In genomic region chr1:114331936-114332335, GRCh38 we compare ENCODE assay signal across 1 cellular context.
TF ChIP-seq lines count a peak whose summit lies in the region.

No MANE protein-coding gene starts in this region.

TF ChIP-seq in IMR-90, 13 proteins besides CTCF, POLR2A, EP300 and RAD21:
- TF ChIP-seq NFE2L2 (IDR thresholded peaks at IDR 0.05; ENCODE audit: low read depth, low read length) (no peak), MXI1 (IDR thresholded peaks at IDR 0.05; ENCODE audit: borderline replicate concordance, low read depth, low read length) (no peak), BHLHE40 (IDR thresholded peaks at IDR 0.05; ENCODE audit: low read depth, low read length) (no peak), RCOR1 (IDR thresholded peaks at IDR 0.05; ENCODE audit: insufficient replicate concordance, low read length) (no peak), CEBPB (IDR thresholded peaks at IDR 0.05; ENCODE audit: low read depth, low read length) (no peak), MAZ (IDR thresholded peaks at IDR 0.05; ENCODE audit: borderline replicate concordance, low read depth, low read length) (no peak), CHD1 (IDR thresholded peaks at IDR 0.05; ENCODE audit: low read depth, low read length) (no peak), RFX5 (IDR thresholded peaks at IDR 0.05; ENCODE audit: low read depth, low read length) (no peak), FOS (IDR thresholded peaks at IDR 0.05; ENCODE audit: low read depth, low read length) (no peak), MAFK (IDR thresholded peaks at IDR 0.05; ENCODE audit: low read depth, low read length) (no peak), SMC3 (IDR thresholded peaks at IDR 0.05; ENCODE audit: low read depth, low read length) (no peak), ELK1 (IDR thresholded peaks at IDR 0.05; ENCODE audit: borderline replicate concordance, low read depth, low read length) (no peak)
- TF ChIP-seq, protein P1, sequence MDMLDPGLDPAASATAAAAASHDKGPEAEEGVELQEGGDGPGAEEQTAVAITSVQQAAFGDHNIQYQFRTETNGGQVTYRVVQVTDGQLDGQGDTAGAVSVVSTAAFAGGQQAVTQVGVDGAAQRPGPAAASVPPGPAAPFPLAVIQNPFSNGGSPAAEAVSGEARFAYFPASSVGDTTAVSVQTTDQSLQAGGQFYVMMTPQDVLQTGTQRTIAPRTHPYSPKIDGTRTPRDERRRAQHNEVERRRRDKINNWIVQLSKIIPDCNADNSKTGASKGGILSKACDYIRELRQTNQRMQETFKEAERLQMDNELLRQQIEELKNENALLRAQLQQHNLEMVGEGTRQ (IDR thresholded peaks at IDR 0.05; ENCODE audit: low read depth, low read length), result no peak
